In the genomic region with DNA sequence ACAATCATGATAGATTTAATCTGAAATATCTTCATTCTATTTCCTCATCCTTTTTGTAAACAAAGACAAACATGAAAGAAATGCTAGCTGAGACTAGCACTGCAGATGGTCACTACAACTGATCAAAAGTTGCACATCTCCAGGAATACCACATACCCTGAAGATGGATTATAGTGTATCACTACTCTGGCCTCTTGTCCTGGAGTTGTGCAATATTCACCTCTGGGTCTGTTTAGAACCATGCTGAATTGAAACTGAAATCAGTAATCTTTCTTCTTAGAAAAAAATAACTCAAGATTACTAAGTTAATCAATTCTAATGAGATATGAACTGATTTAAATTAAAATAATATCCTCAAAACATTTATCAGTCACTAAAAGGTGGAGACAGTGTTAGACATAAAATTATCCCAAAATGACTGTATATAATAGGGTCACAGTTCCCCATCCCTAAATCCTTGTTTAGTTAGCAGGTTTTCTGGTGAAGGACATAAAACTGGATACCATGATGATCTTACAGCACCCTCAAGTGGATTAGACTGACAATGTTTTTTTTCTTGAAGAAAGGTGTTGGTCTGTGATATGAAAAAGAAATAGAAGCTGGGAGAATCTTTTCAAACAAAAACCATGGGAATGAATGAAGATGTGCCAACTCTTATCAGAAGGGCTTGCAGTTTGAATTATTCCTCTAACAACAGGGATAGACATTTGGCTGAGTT, we compare ENCODE assay signal across 8 cellular contexts. TPM values are rescaled to one million over a fixed set of nuclear protein-coding genes. Genes with fewer than 3 reads are reported as not detected.
DNase-seq lines count a peak whose midpoint lies in the region; ATAC-seq, FAIRE-seq and TF ChIP-seq lines count a peak whose summit lies in the region.

No MANE protein-coding gene starts in this region.

- H3K36me3 Mint-ChIP-seq in T-helper 17 cell (ENCODE audit: low read depth): no peaks in the 10 kb centered on the region

- no peaks in the 10 kb centered on the region for H3K79me2 ChIP-seq in endothelial cell of umbilical vein (ENCODE audit: control insufficient read depth, insufficient read depth, low read length)

- no peaks in the 10 kb centered on the region for H4K20me1 ChIP-seq in endothelial cell of umbilical vein (replicated peaks; ENCODE audit: control insufficient read depth, extremely low read depth, insufficient read depth, low read length)

- no peaks in the 10 kb centered on the region for H3K9me3 ChIP-seq in endothelial cell of umbilical vein (replicated peaks; ENCODE audit: control insufficient read depth, insufficient read depth, low read length)
- no peaks in the 10 kb centered on the region for H3K9me3 ChIP-seq in T-helper 17 cell (ENCODE audit: control insufficient read depth, low read length, poor library complexity, severe bottlenecking)
- H3K9me3 ChIP-seq in esophagus squamous epithelium: no peaks in the 10 kb centered on the region

- POLR2A ChIA-PET in endothelial cell of umbilical vein (lab: Charles Lee): no interaction called here

- no peaks in the 10 kb centered on the region for H3K4me1 Mint-ChIP-seq in T-helper 17 cell

- no peaks in the 10 kb centered on the region for H3K36me3 ChIP-seq in endothelial cell of umbilical vein (ENCODE audit: control insufficient read depth in 2 of 2, extremely low read depth in 1 of 2, insufficient read depth in 2 of 2, low read length in 2 of 2)
- no peaks in the 10 kb centered on the region for H3K36me3 ChIP-seq in esophagus squamous epithelium

- intact Hi-C loops in endothelial cell of umbilical vein (cut with micrococcal nuclease): loop anchor here (1.0 kb wide), 2 partner anchors 665 to 783 kb away; no protein-coding TSS in a partner anchor
- intact Hi-C loops in esophagus squamous epithelium (cut with DNase I): no loop called here

- H3K9me1 ChIP-seq in endothelial cell of umbilical vein (replicated peaks; ENCODE audit: control insufficient read depth, extremely low read depth, insufficient read depth, low read length): no peaks in the 10 kb centered on the region

- H3K4me1 ChIP-seq in endothelial cell of umbilical vein (ENCODE audit: control insufficient read depth, extremely low read depth, insufficient read depth, low read length) (no peaks in the 10 kb centered on the region), esophagus squamous epithelium (no peaks in the 10 kb centered on the region)

- H3K27ac ChIP-seq in endothelial cell of umbilical vein (ENCODE audit: insufficient read depth, low read depth, low read length): no peak overlapping the region
- H3K27ac ChIP-seq in esophagus squamous epithelium: no peak overlapping the region

- FAIRE-seq in GM18507 (lab: Jason Lieb, UNC): peak; percentile 73
- peak; percentile 55 for FAIRE-seq in endothelial cell of umbilical vein (lab: Jason Lieb, UNC)
- no peak for FAIRE-seq in urothelium cell line (lab: Jason Lieb, UNC)

- dilution Hi-C loops in endothelial cell of umbilical vein (cut with MboI; ENCODE audit: extremely low pct_ligation_motif_present, low sequenced_read_pairs): no loop called here

- H3K27ac Mint-ChIP-seq in T-helper 17 cell: no peak overlapping the region

- TF ChIP-seq CTCF in endothelial cell of umbilical vein (IDR thresholded peaks at IDR 0.05; ENCODE audit: extremely low read depth in 1 of 2, insufficient read depth in 1 of 2, low read depth in 1 of 2, low read length in 2 of 2) (peak; percentile 13 to 28), esophagus squamous epithelium (IDR thresholded peaks at IDR 0.05) (peak in 2 of 6 experiments; percentile 8 to 33)

- peaks cover 0 to 2% of the 10 kb centered on the region in 2 experiments for H3K27me3 ChIP-seq in endothelial cell of umbilical vein (ENCODE audit: control insufficient read depth in 2 of 2, insufficient read depth in 2 of 2, low read length in 2 of 2)
- peaks cover 0 to 37% (median 0%) of the 10 kb centered on the region in 4 donors for H3K27me3 ChIP-seq in esophagus squamous epithelium

- peak; percentile 84 for ATAC-seq in HG03066 (IDR thresholded peaks at IDR 0.05; ENCODE audit: low read depth, unreplicated experiment)
- ATAC-seq in T-helper 17 cell: no peak

- DNase-seq in A172 (ENCODE audit: low spot score) (peak; percentile 57), GM18507 (ENCODE audit: extremely low spot score, insufficient read length, low read depth) (no peak), NCI-H526 (lab: John Stamatoyannopoulos, UW) (peak; percentile 54 to 72), endothelial cell of umbilical vein (ENCODE audit: low read depth, low spot score) (peak; percentile 55), urothelium cell line (ENCODE audit: low spot score) (peak; percentile 28), T-helper 17 cell (no peak), esophagus squamous epithelium (lab: John Stamatoyannopoulos, UW) (no peak)

- H3K27me3 Mint-ChIP-seq in T-helper 17 cell: peaks cover 50% of the 10 kb centered on the region

- CTCF ChIA-PET in endothelial cell of umbilical vein (lab: Charles Lee): interaction anchor here (0.5 to 4.1 kb wide), 55 partner anchors 9 to 1032 kb away, joined by 3 to 230 read pairs (median 3); a partner anchor contains a TSS

- no TSS peak for BruUV-seq in endothelial cell of umbilical vein (replicated peaks; lab: Mats Ljungman, UMichigan)

- no peak overlapping the region for H2AFZ ChIP-seq in endothelial cell of umbilical vein (ENCODE audit: low read depth, low read length)

- H3K9ac ChIP-seq in endothelial cell of umbilical vein (replicated peaks; ENCODE audit: extremely low read depth, insufficient read depth, low read length): no peak overlapping the region

- no peak overlapping the region for H3K4me3 Mint-ChIP-seq in T-helper 17 cell

- no peak overlapping the region for H3K4me2 ChIP-seq in endothelial cell of umbilical vein (ENCODE audit: insufficient read depth, low read length)

- H3K4me3 ChIP-seq in endothelial cell of umbilical vein (replicated peaks in 1 of 3; ENCODE audit: insufficient read depth in 1 of 3, low read depth in 1 of 3, low read length in 3 of 3) (no peak overlapping the region), esophagus squamous epithelium (no peak overlapping the region)

- TF ChIP-seq POLR2A in endothelial cell of umbilical vein (IDR thresholded peaks at IDR 0.05; ENCODE audit: low read depth, low read length): no peak
- no peak for TF ChIP-seq POLR2A in esophagus squamous epithelium (IDR thresholded peaks at IDR 0.05)

TF ChIP-seq in endothelial cell of umbilical vein, 7 proteins besides CTCF, POLR2A, EP300 and RAD21:
- TF ChIP-seq JUN (IDR thresholded peaks at IDR 0.05; ENCODE audit: borderline replicate concordance, insufficient read depth, insufficient read length, low read depth): no peak
- TF ChIP-seq GATA2 (IDR thresholded peaks at IDR 0.05; ENCODE audit: insufficient read depth, insufficient read length, low read depth, low read length): no peak
- no peak for TF ChIP-seq EZH2 (IDR thresholded peaks at IDR 0.05; ENCODE audit: borderline replicate concordance, low read depth, low read length, severe bottlenecking)
- no peak for TF ChIP-seq FOS (IDR thresholded peaks at IDR 0.05; ENCODE audit: borderline replicate concordance, insufficient read depth, low read length)
- no peak for TF ChIP-seq POLR2AphosphoS5 (IDR thresholded peaks at IDR 0.05; ENCODE audit: insufficient read depth, low read depth, low read length)
- no peak for TF ChIP-seq MYC (IDR thresholded peaks at IDR 0.05; ENCODE audit: low read depth, low read length)
- TF ChIP-seq, protein P1, sequence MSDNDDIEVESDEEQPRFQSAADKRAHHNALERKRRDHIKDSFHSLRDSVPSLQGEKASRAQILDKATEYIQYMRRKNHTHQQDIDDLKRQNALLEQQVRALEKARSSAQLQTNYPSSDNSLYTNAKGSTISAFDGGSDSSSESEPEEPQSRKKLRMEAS (IDR thresholded peaks at IDR 0.05; ENCODE audit: insufficient read depth, insufficient read length): no peak

RNA-seq across cellular contexts. Expression of a gene that starts 7.2 kb away (rescaled TPM):
- 19.0 and 21.6 TPM in 2 replicates for total RNA-seq in A172 (2014; rRNA removed; shearing (Covaris generic))
- total RNA-seq in endothelial cell of umbilical vein (33.6 and 34.8 TPM in 2 replicates), T-helper 17 cell (10 to 100 TPM; 71.3 to 82.7 TPM), esophagus squamous epithelium (10 to 100 TPM in 3 of 4 donors, 1 to 10 TPM in 1; 9.6 to 29.4 (median 21.8) TPM)
- 7.9 and 14.5 TPM in 2 replicates for polyA plus RNA-seq in endothelial cell of umbilical vein
- polyA plus RNA-seq in endothelial cell of umbilical vein (2011; cell fraction: cytosol; rRNA removed): 5.4 and 8.0 TPM in 2 replicates
- 65.7 and 89.3 TPM in 2 replicates for polyA plus RNA-seq in endothelial cell of umbilical vein (2011; cell fraction: nucleus; rRNA removed)
- 14.9 and 18.3 TPM in 2 replicates for polyA plus RNA-seq in endothelial cell of umbilical vein (2012)
- polyA minus RNA-seq in endothelial cell of umbilical vein: 39.9 and 42.7 TPM in 2 replicates
- polyA minus RNA-seq in endothelial cell of umbilical vein (2011; cell fraction: cytosol; rRNA and poly(A)+ RNA removed): 3.6 TPM
- polyA minus RNA-seq in endothelial cell of umbilical vein (2011; cell fraction: nucleus; rRNA and poly(A)+ RNA removed): 140 and 154 TPM in 2 replicates

Comparison
In these comparisons a context has a peak if more than half of its experiments do, and no peak if none do; other contexts are left out.
1. DNase-seq: peak in A172 (single experiment), NCI-H526 (2 of 2), endothelial cell of umbilical vein (single experiment) and urothelium cell line (single experiment); none in GM18507 (single experiment), T-helper 17 cell (0 of 3) and esophagus squamous epithelium (single experiment).